In genomic region chr2:111196435-111196834, GRCh38 we compare ENCODE assay signal across 15 cellular contexts.
"Had no signal": no experiment of that assay in that cellular context is flagged by ENCODE, and none has a peak within 500 bp of the region (broad histone marks: within the 10 kb centered on the region; RNA-seq: fewer than 3 reads in every experiment).

No MANE protein-coding gene starts in this region.

- H3K9me3 ChIP-seq: heart right ventricle, thyroid gland had no signal

- DNase-seq: activated CD4-positive, alpha-beta T cell treated with anti-CD3 and anti-CD28 coated beads for 48 hours; activated naive CD4-positive, alpha-beta T cell treated with Interleukin-2 at 50 U/mL for 16 hours; foreskin melanocyte; heart right ventricle; naive B cell; retina; T-helper 2 cell; thyroid gland had no signal

- H3K27ac ChIP-seq: heart right ventricle, thyroid gland had no signal

- ATAC-seq: activated T-helper 17 cell treated with anti-CD3 and anti-CD28 coated beads, Interleukin-2, amount 50 U/mL, for 72 hours; heart right ventricle; stimulated activated memory B cell treated with anti-CD40 and anti-IgM and Interleukin-4, amounts not matched to agents 10 μg/mL and 1 μg/mL and 100 μg/mL, for 72 hours; WTC11 had no signal

- H3K27me3 ChIP-seq: heart right ventricle, thyroid gland had no signal

- H3K36me3 ChIP-seq: heart right ventricle, thyroid gland had no signal

- H3K4me3 ChIP-seq: heart right ventricle, lung, thyroid gland had no signal

- H3K4me1 ChIP-seq: heart right ventricle had no signal

- FAIRE-seq: astrocyte, islet of Langerhans, urothelium cell line had no signal
